ENCODE assay signal across 14 cellular contexts in genomic region chr1:150528997-150529396, GRCh38. TPM values are rescaled to one million over a fixed set of nuclear protein-coding genes. Genes with fewer than 3 reads are reported as not detected.
DNase-seq lines count a peak whose midpoint lies in the region; TF ChIP-seq lines count a peak whose summit lies in the region.
"Had no signal": no experiment of that assay in that cellular context is flagged by ENCODE, and none has a peak within 500 bp of the region (broad histone marks: within the 10 kb centered on the region; RNA-seq: fewer than 3 reads in every experiment).

No MANE protein-coding gene starts in this region.

- 0 to 2% methylated on average over 4 of the region's 4 CpGs for WGBS in GM23248 (ENCODE audit: low coverage in 1 of 2, low lambda C conversion rate in 2 of 2, missing lambda C conversion rate in 2 of 2), 2 experiments

- H3K9ac ChIP-seq in GM23248 (peak overlapping the region; percentile 57), adipocyte (ENCODE audit: low read length) (peak overlapping the region; percentile 75)

- H3K36me3 ChIP-seq in GM23248 (ENCODE audit: low read depth) (no peaks in the 10 kb centered on the region), adipocyte (ENCODE audit: control insufficient read depth, insufficient read depth, low read length, severe bottlenecking) (no peaks in the 10 kb centered on the region), osteoblast (ENCODE audit: insufficient read depth, low read length) (no peaks in the 10 kb centered on the region)

- H3K4me2 ChIP-seq in GM23248 (ENCODE audit: unreplicated experiment) (peak overlapping the region; percentile 53), osteoblast (ENCODE audit: insufficient read depth, low read length) (peak overlapping the region; percentile 65)

- peaks cover 37% of the 10 kb centered on the region for H3F3A ChIP-seq in GM23248 (ENCODE audit: insufficient read depth)

- no peaks in the 10 kb centered on the region for H3K27me3 ChIP-seq in GM23248 (replicated peaks; ENCODE audit: insufficient read depth)
- no peaks in the 10 kb centered on the region for H3K27me3 ChIP-seq in adipocyte (replicated peaks; ENCODE audit: control insufficient read depth, insufficient read depth, low read length)
- no peaks in the 10 kb centered on the region for H3K27me3 ChIP-seq in osteoblast (ENCODE audit: insufficient read depth, low read length)

- no peak for TF ChIP-seq CTCF in osteoblast (IDR thresholded peaks at IDR 0.05; ENCODE audit: extremely low read depth, low read depth, low read length)
- TF ChIP-seq CTCF in GM13977 (IDR thresholded peaks at IDR 0.05; ENCODE audit: extremely low read depth, insufficient read depth, missing control alignments) = no peak

- peak; percentile 92 for DNase-seq in GM23248
- DNase-seq in adipocyte (ENCODE audit: low read depth) = peak; percentile 46
- DNase-seq in fibroblast of the conjunctiva (ENCODE audit: low read depth) = peak; percentile 64
- DNase-seq in osteoblast (ENCODE audit: insufficient read length, low spot score, missing footprints) = no peak
- DNase-seq in hypothalamus (lab: John Stamatoyannopoulos, UW) = no peak
- DNase-seq in GM13977 (ENCODE audit: low spot score) = no peak
- no peak for DNase-seq in activated CD4-positive, alpha-beta T cell treated with anti-CD3 and anti-CD28 coated beads for 4 hours
- DNase-seq in NCI-H2029 (lab: John Stamatoyannopoulos, UW) = no peak
- DNase-seq: activated CD8-positive, alpha-beta memory T cell treated with anti-CD3 and anti-CD28 coated beads, Interleukin-2, amount 10 ng/mL, durations not matched to agents 7 days and 5 days; anterior cingulate cortex; CD4-positive, CD25-positive, alpha-beta regulatory T cell; naive thymus-derived CD4-positive, alpha-beta T cell; NCI-H1417 treated with DMSO at 0.1 percent for 48 hours; stimulated activated naive CD8-positive, alpha-beta T cell treated with anti-CD3 and anti-CD28 coated beads, Interleukin-15, Interleukin-2, amounts not matched to agents 100 U/mL and 50 U/mL, for 24 hours had no signal

- H2AFZ ChIP-seq in GM23248 (no peak overlapping the region), osteoblast (ENCODE audit: low read length) (peak overlapping the region; percentile 36)

- H3K79me2 ChIP-seq in GM23248 (ENCODE audit: insufficient read depth) (no peaks in the 10 kb centered on the region), osteoblast (ENCODE audit: insufficient read depth, low read length) (no peaks in the 10 kb centered on the region)

- H3K4me1 ChIP-seq in GM23248 (ENCODE audit: insufficient read depth) (peaks cover 40% of the 10 kb centered on the region), adipocyte (ENCODE audit: control insufficient read depth, insufficient read depth, low read length) (peaks cover 35% of the 10 kb centered on the region), osteoblast (ENCODE audit: insufficient read depth, low read length) (peaks cover 32% of the 10 kb centered on the region)

- H4K20me1 ChIP-seq in GM23248 (ENCODE audit: insufficient read depth) (no peaks in the 10 kb centered on the region), osteoblast (ENCODE audit: insufficient read depth, low read length) (no peaks in the 10 kb centered on the region)

- in situ Hi-C loops in GM23248 (cut with MboI) (no loop called here), GM13977 (cut with MboI; ENCODE audit: low pct_unique_long_range_greater_than_20kb, low sequenced_read_pairs, unreplicated experiment) (loop anchor here (25.0 kb wide), 1 partner anchor 267 kb away; the partner anchor contains the start of genes APH1A, C1orf54 and CA14)

- H3K9me3 ChIP-seq in GM23248 (ENCODE audit: low read depth) (no peaks in the 10 kb centered on the region), adipocyte (ENCODE audit: control insufficient read depth, low read length) (no peaks in the 10 kb centered on the region), osteoblast (ENCODE audit: low read depth, low read length) (no peaks in the 10 kb centered on the region)

- H3K27ac ChIP-seq in GM23248 (peak overlapping the region; percentile 73), osteoblast (ENCODE audit: low read depth, low read length) (peak overlapping the region; percentile 83)

- H3K4me3 ChIP-seq in GM23248 = 0 out of 2 replicates have a peak overlapping the region, but pooled peaks have one; percentile 35
- H3K4me3 ChIP-seq in adipocyte (ENCODE audit: low read length) = peak overlapping the region; percentile 32
- no peak overlapping the region for H3K4me3 ChIP-seq in osteoblast (ENCODE audit: insufficient read depth, low read length)

- no peaks in the 10 kb centered on the region for H3K9me2 ChIP-seq in GM23248 (ENCODE audit: insufficient read depth)

RNA-seq across cellular contexts. Expression of gene FALEC, which starts 13.4 kb away (rescaled TPM):
- not detected in 2 replicates for total RNA-seq in GM23248 (2014; rRNA removed; shearing (Covaris generic))
- 0.49 and 0.71 TPM in 2 replicates for polyA plus RNA-seq in GM23248 (2016; fragmentation: Nextera tagmentation; extraction: Ambion mirVana)
- total RNA-seq in osteoblast = 0.36 TPM in 1 of 2 replicates, not detected in the other
- total RNA-seq: CD4-positive, CD25-positive, alpha-beta regulatory T cell had no signal

RNA-seq across cellular contexts. Expression of gene ADAMTSL4, which starts 20.2 kb away (rescaled TPM):
- total RNA-seq in GM23248 (2014; rRNA removed; shearing (Covaris generic)) = 27.6 and 27.9 TPM in 2 replicates
- 45.4 TPM in 2 replicates for polyA plus RNA-seq in GM23248 (2016; fragmentation: Nextera tagmentation; extraction: Ambion mirVana)
- total RNA-seq in osteoblast = 3.2 and 5.4 TPM in 2 replicates

RNA-seq across cellular contexts. Expression of gene ECM1, which starts 21.1 kb away (rescaled TPM):
- 133 and 160 TPM in 2 replicates for total RNA-seq in GM23248 (2014; rRNA removed; shearing (Covaris generic))
- 282 and 291 TPM in 2 replicates for polyA plus RNA-seq in GM23248 (2016; fragmentation: Nextera tagmentation; extraction: Ambion mirVana)
- total RNA-seq in osteoblast = 20.9 and 30.0 TPM in 2 replicates
- polyA plus RNA-seq: naive thymus-derived CD4-positive, alpha-beta T cell had no signal

RNA-seq across cellular contexts. Expression of gene TARS2, which starts 41.8 kb away (rescaled TPM):
- 6.7 and 14.4 TPM in 2 replicates for total RNA-seq in GM23248 (2014; rRNA removed; shearing (Covaris generic))
- 14.0 and 14.4 TPM in 2 replicates for polyA plus RNA-seq in GM23248 (2016; fragmentation: Nextera tagmentation; extraction: Ambion mirVana)
- total RNA-seq in osteoblast = 10.1 and 14.7 TPM in 2 replicates

RNA-seq across cellular contexts. Expression of gene MCL1, which starts 50.4 kb away (rescaled TPM):
- 307 and 310 TPM in 2 replicates for total RNA-seq in GM23248 (2014; rRNA removed; shearing (Covaris generic))
- polyA plus RNA-seq in GM23248 (2016; fragmentation: Nextera tagmentation; extraction: Ambion mirVana) = 79.0 and 84.7 TPM in 2 replicates
- 168 and 176 TPM in 2 replicates for total RNA-seq in osteoblast

Comparison
In these comparisons a context has a peak if more than half of its experiments do, and no peak if none do; other contexts are left out.
1. DNase-seq: peak in GM23248 (single experiment), adipocyte (single experiment) and fibroblast of the conjunctiva (single experiment); none in osteoblast (single experiment), hypothalamus (0 of 51), GM13977 (single experiment), activated CD4-positive, alpha-beta T cell treated with anti-CD3 and anti-CD28 coated beads for 4 hours (0 of 2) and NCI-H2029 (single experiment).